ENCODE assay signal across 14 cellular contexts in the genomic region with DNA sequence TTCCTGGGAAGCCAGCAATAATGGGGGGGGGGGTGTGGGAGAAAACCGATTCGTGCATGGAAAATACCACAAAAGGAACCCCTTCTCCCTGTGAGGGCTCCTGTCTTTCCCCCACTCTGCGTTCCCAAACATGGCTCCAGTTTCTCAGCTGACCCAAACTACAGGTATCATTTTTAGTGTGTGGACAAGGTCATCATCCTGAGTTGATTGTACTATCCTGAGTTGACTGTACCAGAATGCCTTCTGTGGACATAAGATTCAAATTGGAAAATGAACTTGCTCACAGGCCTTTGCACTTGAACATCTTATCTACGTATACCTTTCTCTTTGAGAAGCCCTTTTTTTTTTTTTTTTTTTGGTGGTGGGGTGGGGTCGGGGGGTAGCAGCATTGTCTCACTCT.
"Had no signal": no experiment of that assay in that cellular context is flagged by ENCODE, and none has a peak within 500 bp of the region (broad histone marks: within the 10 kb centered on the region; RNA-seq: fewer than 3 reads in every experiment).

No MANE protein-coding gene starts in this region.

- H3K9me3 ChIP-seq: adrenal gland, breast epithelium, tibial artery had no signal

- H3K36me3 ChIP-seq: breast epithelium had no signal

- H3K27me3 ChIP-seq: adrenal gland, breast epithelium, neural progenitor cell, tibial artery had no signal

- H3K36me3 Mint-ChIP-seq: activated naive CD8-positive, alpha-beta T cell had no signal

- H2AFZ ChIP-seq: neural progenitor cell had no signal

- H3K27ac ChIP-seq: breast epithelium, epithelial cell of prostate, neural progenitor cell had no signal

- DNase-seq: activated naive CD4-positive, alpha-beta T cell; stimulated activated CD4-positive, alpha-beta T cell treated with anti-CD3 and anti-CD28 coated beads, Interleukin-4, amount 100 ng/mL, for 4 hours had no signal

- H3K4me2 ChIP-seq: neural progenitor cell had no signal

- H3K4me3 Mint-ChIP-seq: activated CD8-positive, alpha-beta T cell treated with anti-CD3 and anti-CD28 coated beads for 36 hours; activated naive CD8-positive, alpha-beta T cell; mesothelial cell of epicardium; naive thymus-derived CD8-positive, alpha-beta T cell; neural progenitor cell; stimulated activated naive CD8-positive, alpha-beta T cell treated with anti-CD3 and anti-CD28 coated beads, Interleukin-15, Interleukin-2, amounts not matched to agents 100 ng/mL and 50 ng/mL, for 24 hours had no signal

- H3K4me3 ChIP-seq: adrenal gland, breast epithelium, coronary artery, neural progenitor cell, tibial artery had no signal

- H3K4me1 ChIP-seq: breast epithelium, neural progenitor cell had no signal

- H3K9ac ChIP-seq: neural progenitor cell had no signal

- H3K9me3 Mint-ChIP-seq: activated CD8-positive, alpha-beta T cell treated with anti-CD3 and anti-CD28 coated beads for 36 hours; activated T-helper 2 cell treated with anti-CD3 and anti-CD28 coated beads, Interferon-gamma antibody, Interleukin-2, Interleukin-4, amounts not matched to agents 10 μg/mL and 5 μg/mL and 100 μg/mL, durations not matched to agents 14 hours and 24 hours and 36 hours; mesothelial cell of epicardium; naive thymus-derived CD8-positive, alpha-beta T cell; neural progenitor cell; stimulated activated naive CD8-positive, alpha-beta T cell treated with anti-CD3 and anti-CD28 coated beads, Interleukin-15, Interleukin-2, amounts not matched to agents 100 ng/mL and 50 ng/mL, for 24 hours had no signal

- H3K27me3 Mint-ChIP-seq: activated CD8-positive, alpha-beta T cell treated with anti-CD3 and anti-CD28 coated beads for 36 hours; activated naive CD8-positive, alpha-beta T cell; naive thymus-derived CD8-positive, alpha-beta T cell; stimulated activated naive CD8-positive, alpha-beta T cell treated with anti-CD3 and anti-CD28 coated beads, Interleukin-15, Interleukin-2, amounts not matched to agents 100 ng/mL and 50 ng/mL, for 24 hours had no signal

- H3K4me1 Mint-ChIP-seq: mesothelial cell of epicardium, neural progenitor cell had no signal

- H3K27ac Mint-ChIP-seq: activated CD8-positive, alpha-beta T cell treated with anti-CD3 and anti-CD28 coated beads for 36 hours; activated naive CD8-positive, alpha-beta T cell; activated T-helper 2 cell treated with anti-CD3 and anti-CD28 coated beads, Interferon-gamma antibody, Interleukin-2, Interleukin-4, amounts not matched to agents 10 μg/mL and 5 μg/mL and 100 μg/mL, durations not matched to agents 14 hours and 24 hours and 36 hours; mesothelial cell of epicardium; naive thymus-derived CD8-positive, alpha-beta T cell; neural progenitor cell; stimulated activated naive CD8-positive, alpha-beta T cell treated with anti-CD3 and anti-CD28 coated beads, Interleukin-15, Interleukin-2, amounts not matched to agents 100 ng/mL and 50 ng/mL, for 24 hours had no signal
